2 cellular contexts compared by ENCODE assay signal in genomic region chr1:153962088-153963029, GRCh38.
TF ChIP-seq lines count a peak whose summit lies in the region.

No MANE protein-coding gene starts in this region.

TF ChIP-seq in WTC11, 78 proteins besides CTCF, POLR2A, EP300 and RAD21 (continued from another document):
- no peak for TF ChIP-seq AFF4 (CRISPR knock-in tag; IDR thresholded peaks at IDR 0.05; ENCODE audit: borderline replicate concordance)
- TF ChIP-seq NFYB (CRISPR knock-in tag; conservative IDR thresholded peaks at IDR 0.05; ENCODE audit: low read depth) = no peak
- TF ChIP-seq TEAD1 (CRISPR knock-in tag; IDR thresholded peaks at IDR 0.05) = peak; percentile 38; the same call in 1 of the 2 replicates
- TF ChIP-seq ZBTB21 (CRISPR knock-in tag; IDR thresholded peaks at IDR 0.05; ENCODE audit: borderline replicate concordance) = no peak
- no peak for TF ChIP-seq ESRRA (CRISPR knock-in tag; IDR thresholded peaks at IDR 0.05; ENCODE audit: borderline replicate concordance)
- TF ChIP-seq E2F4 (CRISPR knock-in tag; IDR thresholded peaks at IDR 0.05; ENCODE audit: borderline replicate concordance, low read depth) = no peak
- TF ChIP-seq ZNF671 (CRISPR knock-in tag; IDR thresholded peaks at IDR 0.05) = no peak
- no peak for TF ChIP-seq SMAD3 (CRISPR knock-in tag; IDR thresholded peaks at IDR 0.05; ENCODE audit: borderline replicate concordance)
- no peak for TF ChIP-seq MYBL2 (CRISPR knock-in tag; IDR thresholded peaks at IDR 0.05)
- TF ChIP-seq FOXP1 (CRISPR knock-in tag; IDR thresholded peaks at IDR 0.05; ENCODE audit: borderline replicate concordance) = 0 out of 2 replicates have a peak, but pooled peaks have one; percentile 33
- TF ChIP-seq USF1 (CRISPR knock-in tag; IDR thresholded peaks at IDR 0.05) = peak; percentile 90
TF ChIP-seq in WTC11: peak in this region for 5.

TF ChIP-seq in HepG2, 621 proteins besides CTCF, POLR2A, EP300 and RAD21 (continued from another document and continues in another):
- TF ChIP-seq ZNF281 (CRISPR knock-in tag; IDR thresholded peaks at IDR 0.05; ENCODE audit: borderline replicate concordance) = no peak
- no peak for TF ChIP-seq ARID5B (CRISPR knock-in tag; IDR thresholded peaks at IDR 0.05)
- no peak for TF ChIP-seq SYNCRIP (IDR thresholded peaks at IDR 0.05; ENCODE audit: insufficient read depth, low read depth, low read length)
- TF ChIP-seq RBM22 (optimal IDR thresholded peaks at IDR 0.05; ENCODE audit: low read length) = no peak
- TF ChIP-seq ZNF24 (IDR thresholded peaks at IDR 0.05) = no peak
- TF ChIP-seq NFRKB (IDR thresholded peaks at IDR 0.05) = no peak
- TF ChIP-seq ZNF766 (CRISPR knock-in tag; IDR thresholded peaks at IDR 0.05; ENCODE audit: borderline replicate concordance) = no peak
- no peak for TF ChIP-seq MAFG (CRISPR knock-in tag; IDR thresholded peaks at IDR 0.05)
- no peak for TF ChIP-seq ZNF616 (CRISPR knock-in tag; IDR thresholded peaks at IDR 0.05; ENCODE audit: low read depth)
- TF ChIP-seq GLMP (CRISPR knock-in tag; IDR thresholded peaks at IDR 0.05; ENCODE audit: borderline replicate concordance) = no peak
- no peak for TF ChIP-seq NFKBIZ (CRISPR knock-in tag; IDR thresholded peaks at IDR 0.05)
- TF ChIP-seq KDM2A (CRISPR knock-in tag; IDR thresholded peaks at IDR 0.05; ENCODE audit: borderline replicate concordance, low read depth) = no peak
- no peak for TF ChIP-seq ZNF143 (CRISPR knock-in tag; IDR thresholded peaks at IDR 0.05)
- no peak for TF ChIP-seq ATF7-NPFF (CRISPR knock-in tag; IDR thresholded peaks at IDR 0.05; ENCODE audit: low read depth)
- no peak for TF ChIP-seq FOXO4 (CRISPR knock-in tag; conservative IDR thresholded peaks at IDR 0.05)
- no peak for TF ChIP-seq YY1 (IDR thresholded peaks at IDR 0.05; ENCODE audit: insufficient read depth, insufficient replicate concordance, low read depth, low read length)
- no peak for TF ChIP-seq ZNF350 (CRISPR knock-in tag; IDR thresholded peaks at IDR 0.05; ENCODE audit: borderline replicate concordance, low read depth)
- TF ChIP-seq ZNF749 (CRISPR knock-in tag; IDR thresholded peaks at IDR 0.05; ENCODE audit: borderline replicate concordance) = no peak
- TF ChIP-seq ZNF224 (CRISPR knock-in tag; IDR thresholded peaks at IDR 0.05) = 0 out of 2 replicates have a peak, but pooled peaks have one; percentile 31
- TF ChIP-seq ZNF33B (CRISPR knock-in tag; IDR thresholded peaks at IDR 0.05) = no peak
- TF ChIP-seq HIC2 (CRISPR knock-in tag; IDR thresholded peaks at IDR 0.05; ENCODE audit: low read depth) = no peak
- no peak for TF ChIP-seq ZNF570 (CRISPR knock-in tag; IDR thresholded peaks at IDR 0.05; ENCODE audit: borderline replicate concordance)
- TF ChIP-seq ZFP36 (IDR thresholded peaks at IDR 0.05; ENCODE audit: borderline replicate concordance, low read depth, low read length, partially characterized antibody) = no peak
- TF ChIP-seq ZNF138 (CRISPR knock-in tag; IDR thresholded peaks at IDR 0.05; ENCODE audit: low read depth) = no peak
- TF ChIP-seq ZBTB38 (CRISPR knock-in tag; IDR thresholded peaks at IDR 0.05) = no peak
- TF ChIP-seq NFE2L1 (CRISPR knock-in tag; IDR thresholded peaks at IDR 0.05; ENCODE audit: borderline replicate concordance) = no peak
- TF ChIP-seq ZFP41 (CRISPR knock-in tag; IDR thresholded peaks at IDR 0.05; ENCODE audit: borderline replicate concordance) = no peak
- peak; percentile 1 for TF ChIP-seq DBP (CRISPR knock-in tag; IDR thresholded peaks at IDR 0.05; ENCODE audit: not compliant biosample characterization)
- no peak for TF ChIP-seq ZNF777 (CRISPR knock-in tag; IDR thresholded peaks at IDR 0.05)
- no peak for TF ChIP-seq MTA3 (CRISPR knock-in tag; IDR thresholded peaks at IDR 0.05)
- no peak for TF ChIP-seq ZNF839 (CRISPR knock-in tag; IDR thresholded peaks at IDR 0.05; ENCODE audit: borderline replicate concordance)
- no peak for TF ChIP-seq PPARG (CRISPR knock-in tag; conservative IDR thresholded peaks at IDR 0.05)
- TF ChIP-seq ZNF292 (CRISPR knock-in tag; IDR thresholded peaks at IDR 0.05; ENCODE audit: borderline replicate concordance, low read depth) = no peak
- no peak for TF ChIP-seq HOXA9 (CRISPR knock-in tag; IDR thresholded peaks at IDR 0.05; ENCODE audit: borderline replicate concordance)
- TF ChIP-seq ZNF44 (CRISPR knock-in tag; IDR thresholded peaks at IDR 0.05) = no peak
- 0 out of 2 replicates have a peak, but pooled peaks have one; percentile 7 for TF ChIP-seq TARDBP (CRISPR knock-in tag; IDR thresholded peaks at IDR 0.05)
- no peak for TF ChIP-seq ATF7 (IDR thresholded peaks at IDR 0.05)
- 0 out of 2 replicates have a peak, but pooled peaks have one; percentile 31 for TF ChIP-seq ATF7 (CRISPR knock-in tag; IDR thresholded peaks at IDR 0.05)
- TF ChIP-seq HNF1B (CRISPR knock-in tag; IDR thresholded peaks at IDR 0.05) = peak; percentile 0; the same call in 1 of the 2 replicates
- TF ChIP-seq ZSCAN25 (CRISPR knock-in tag; IDR thresholded peaks at IDR 0.05) = peak; percentile 70; the same call in 1 of the 2 replicates
- no peak for TF ChIP-seq KLF13 (CRISPR knock-in tag; IDR thresholded peaks at IDR 0.05)
- TF ChIP-seq GPN1 (CRISPR knock-in tag; IDR thresholded peaks at IDR 0.05; ENCODE audit: borderline replicate concordance) = no peak
- no peak for TF ChIP-seq ZKSCAN8 (CRISPR knock-in tag; IDR thresholded peaks at IDR 0.05; ENCODE audit: borderline replicate concordance)
- TF ChIP-seq PHF5A (CRISPR knock-in tag; IDR thresholded peaks at IDR 0.05; ENCODE audit: low read depth, unreplicated experiment) = no peak
- no peak for TF ChIP-seq ADNP (CRISPR knock-in tag; IDR thresholded peaks at IDR 0.05)
- no peak for TF ChIP-seq NR3C1 (CRISPR knock-in tag; IDR thresholded peaks at IDR 0.05)
- TF ChIP-seq HDAC1 (CRISPR knock-in tag; IDR thresholded peaks at IDR 0.05) = no peak
- TF ChIP-seq PCBP2 (optimal IDR thresholded peaks at IDR 0.05; ENCODE audit: low read depth, low read length, poor library complexity, severe bottlenecking) = no peak
- TF ChIP-seq ZNF232 (CRISPR knock-in tag; IDR thresholded peaks at IDR 0.05; ENCODE audit: borderline replicate concordance) = no peak
- no peak for TF ChIP-seq MED8 (CRISPR knock-in tag; IDR thresholded peaks at IDR 0.05; ENCODE audit: insufficient replicate concordance)
- TF ChIP-seq BATF2 (CRISPR knock-in tag; IDR thresholded peaks at IDR 0.05) = no peak
- no peak for TF ChIP-seq DNMT1 (CRISPR knock-in tag; IDR thresholded peaks at IDR 0.05)
- no peak for TF ChIP-seq ZNF589 (CRISPR knock-in tag; conservative IDR thresholded peaks at IDR 0.05)
